ENCODE assay signal across 8 cellular contexts in genomic region chr9:27572036-27572435, GRCh38. TPM values are rescaled to one million over a fixed set of nuclear protein-coding genes. Genes with fewer than 3 reads are reported as not detected.
A peak's percentile ranks its signal among the peaks of the same experiment; 100 is the strongest.
DNase-seq lines count a peak whose midpoint lies in the region; ATAC-seq and TF ChIP-seq lines count a peak whose summit lies in the region.

No MANE protein-coding gene starts in this region.

- no peaks in the 10 kb centered on the region for H3K9me3 Mint-ChIP-seq in activated CD8-positive, alpha-beta memory T cell treated with anti-CD3 and anti-CD28 coated beads, Interleukin-2, amount 10 ng/mL, durations not matched to agents 7 days and 5 days (ENCODE audit: low read depth)
- H3K9me3 Mint-ChIP-seq in memory B cell = no peaks in the 10 kb centered on the region

- H3K36me3 Mint-ChIP-seq in activated CD8-positive, alpha-beta memory T cell treated with anti-CD3 and anti-CD28 coated beads, Interleukin-2, amount 10 ng/mL, durations not matched to agents 7 days and 5 days = no peaks in the 10 kb centered on the region
- peaks cover 4% of the 10 kb centered on the region for H3K36me3 Mint-ChIP-seq in memory B cell

- H3K4me3 Mint-ChIP-seq in activated CD8-positive, alpha-beta memory T cell treated with anti-CD3 and anti-CD28 coated beads, Interleukin-2, amount 10 ng/mL, durations not matched to agents 7 days and 5 days = peak overlapping the region; percentile 88
- H3K4me3 Mint-ChIP-seq in memory B cell = peak overlapping the region; percentile 98

- H3K27ac ChIP-seq in body of pancreas = peak overlapping the region; percentile 27 to 98 (median 94)
- H3K27ac ChIP-seq in thyroid gland = peak overlapping the region; percentile 100

- no peak for DNase-seq in activated CD8-positive, alpha-beta memory T cell treated with anti-CD3 and anti-CD28 coated beads, Interleukin-2, amount 10 ng/mL, durations not matched to agents 7 days and 5 days
- DNase-seq in activated CD8-positive, alpha-beta memory T cell treated with anti-CD3 and anti-CD28 coated beads, Interleukin-2, amount 50 U/mL, for 48 hours = no peak
- DNase-seq in body of pancreas (peak in 2 of 4 donors; percentile 10 to 16), memory B cell (ENCODE audit: low spot score in 2 of 2) (no peak), thyroid gland (peak; percentile 37 to 50), SW480 (ENCODE audit: low spot score) (no peak), AML-193 (lab: John Stamatoyannopoulos, UW) (no peak), hippocampal formation (lab: John Stamatoyannopoulos, UW) (no peak)

- H3K9me3 ChIP-seq in body of pancreas (no peaks in the 10 kb centered on the region), thyroid gland (no peaks in the 10 kb centered on the region)

- no peak for TF ChIP-seq POLR2A in body of pancreas (IDR thresholded peaks at IDR 0.05)
- no peak for TF ChIP-seq POLR2A in thyroid gland (IDR thresholded peaks at IDR 0.05)

- no peak for TF ChIP-seq CTCF in body of pancreas (IDR thresholded peaks at IDR 0.05)
- no peak for TF ChIP-seq CTCF in thyroid gland (IDR thresholded peaks at IDR 0.05)

- H3K27me3 Mint-ChIP-seq in activated CD8-positive, alpha-beta memory T cell treated with anti-CD3 and anti-CD28 coated beads, Interleukin-2, amount 10 ng/mL, durations not matched to agents 7 days and 5 days = peaks cover 3% of the 10 kb centered on the region
- no peaks in the 10 kb centered on the region for H3K27me3 Mint-ChIP-seq in memory B cell

- CTCF ChIA-PET in activated CD8-positive, alpha-beta memory T cell treated with anti-CD3 and anti-CD28 coated beads, Interleukin-2, amount 10 ng/mL, durations not matched to agents 7 days and 5 days (lab: Charles Lee) = no interaction called here

- H3K4me1 ChIP-seq in body of pancreas (peaks cover 32% of the 10 kb centered on the region), thyroid gland (peaks cover 12 to 20% of the 10 kb centered on the region in 2 donors)

- ATAC-seq in activated CD8-positive, alpha-beta memory T cell treated with anti-CD3 and anti-CD28 coated beads, Interleukin-2, amount 10 ng/mL, durations not matched to agents 7 days and 5 days = no peak
- no peak for ATAC-seq in body of pancreas
- no peak for ATAC-seq in memory B cell (ENCODE audit: low read depth)

- no peak overlapping the region for H3K4me3 ChIP-seq in body of pancreas
- H3K4me3 ChIP-seq in thyroid gland (replicated peaks in 1 of 3) = peak overlapping the region in 1 of 3 donors; percentile 95

- H3K4me1 Mint-ChIP-seq in activated CD8-positive, alpha-beta memory T cell treated with anti-CD3 and anti-CD28 coated beads, Interleukin-2, amount 10 ng/mL, durations not matched to agents 7 days and 5 days = peaks cover 22% of the 10 kb centered on the region
- H3K4me1 Mint-ChIP-seq in memory B cell = peaks cover 17% of the 10 kb centered on the region

- H3K36me3 ChIP-seq in body of pancreas (replicated peaks in 1 of 2; ENCODE audit: insufficient read depth in 1 of 2, low read depth in 2 of 2) (no peaks in the 10 kb centered on the region), thyroid gland (no peaks in the 10 kb centered on the region)

- intact Hi-C loops in body of pancreas (cut with DNase I) (no loop called here), thyroid gland (cut with DNase I) (no loop called here)

- no peaks in the 10 kb centered on the region for H3K27me3 ChIP-seq in body of pancreas
- no peaks in the 10 kb centered on the region for H3K27me3 ChIP-seq in thyroid gland

- peak overlapping the region; percentile 92 for H3K27ac Mint-ChIP-seq in activated CD8-positive, alpha-beta memory T cell treated with anti-CD3 and anti-CD28 coated beads, Interleukin-2, amount 10 ng/mL, durations not matched to agents 7 days and 5 days
- H3K27ac Mint-ChIP-seq in memory B cell = peak overlapping the region; percentile 99

- 11% methylated on average over 4 of the region's 4 CpGs for whole genome bisulfite sequencing in body of pancreas, 2 donors
- WGBS in thyroid gland, 2 donors = 33 to 36% methylated on average over 4 of the region's 4 CpGs

RNA-seq across cellular contexts. Expression of gene C9orf72, which starts 1.2 kb away (rescaled TPM):
- total RNA-seq in activated CD8-positive, alpha-beta memory T cell treated with anti-CD3 and anti-CD28 coated beads, Interleukin-2, amount 10 ng/mL, durations not matched to agents 7 days and 5 days = 1 to 10 TPM; 3.6 to 7.0 TPM
- total RNA-seq in body of pancreas = 10 to 100 TPM; 13.5 to 20.5 TPM
- total RNA-seq in thyroid gland = 10 to 100 TPM; 26.1 to 58.0 (median 49.5) TPM

RNA-seq across cellular contexts. Expression of gene MOB3B, which starts 42.4 kb away (rescaled TPM):
- under 1 TPM; 0.29 to 0.70 TPM for total RNA-seq in activated CD8-positive, alpha-beta memory T cell treated with anti-CD3 and anti-CD28 coated beads, Interleukin-2, amount 10 ng/mL, durations not matched to agents 7 days and 5 days
- 1 to 10 TPM; 4.3 to 6.0 TPM for total RNA-seq in body of pancreas
- total RNA-seq in thyroid gland = 10 to 100 TPM in 3 of 4 donors, 1 to 10 TPM in 1; 9.8 to 17.6 (median 14.6) TPM

RNA-seq across cellular contexts. Expression of gene IFNK, which starts 47.9 kb away (rescaled TPM):
- not detected for total RNA-seq in activated CD8-positive, alpha-beta memory T cell treated with anti-CD3 and anti-CD28 coated beads, Interleukin-2, amount 10 ng/mL, durations not matched to agents 7 days and 5 days
- total RNA-seq in body of pancreas = not detected
- total RNA-seq in thyroid gland = not detected

Comparison
In these comparisons a context has a peak if more than half of its experiments do, and no peak if none do; other contexts are left out.
1. DNase-seq: peak in thyroid gland (2 of 2); none in activated CD8-positive, alpha-beta memory T cell treated with anti-CD3 and anti-CD28 coated beads, Interleukin-2, amount 10 ng/mL, durations not matched to agents 7 days and 5 days (single experiment), activated CD8-positive, alpha-beta memory T cell treated with anti-CD3 and anti-CD28 coated beads, Interleukin-2, amount 50 U/mL, for 48 hours (single experiment), memory B cell (0 of 2), SW480 (single experiment), AML-193 (0 of 2) and hippocampal formation (0 of 2).